11 cellular contexts compared by ENCODE assay signal in the genomic region with DNA sequence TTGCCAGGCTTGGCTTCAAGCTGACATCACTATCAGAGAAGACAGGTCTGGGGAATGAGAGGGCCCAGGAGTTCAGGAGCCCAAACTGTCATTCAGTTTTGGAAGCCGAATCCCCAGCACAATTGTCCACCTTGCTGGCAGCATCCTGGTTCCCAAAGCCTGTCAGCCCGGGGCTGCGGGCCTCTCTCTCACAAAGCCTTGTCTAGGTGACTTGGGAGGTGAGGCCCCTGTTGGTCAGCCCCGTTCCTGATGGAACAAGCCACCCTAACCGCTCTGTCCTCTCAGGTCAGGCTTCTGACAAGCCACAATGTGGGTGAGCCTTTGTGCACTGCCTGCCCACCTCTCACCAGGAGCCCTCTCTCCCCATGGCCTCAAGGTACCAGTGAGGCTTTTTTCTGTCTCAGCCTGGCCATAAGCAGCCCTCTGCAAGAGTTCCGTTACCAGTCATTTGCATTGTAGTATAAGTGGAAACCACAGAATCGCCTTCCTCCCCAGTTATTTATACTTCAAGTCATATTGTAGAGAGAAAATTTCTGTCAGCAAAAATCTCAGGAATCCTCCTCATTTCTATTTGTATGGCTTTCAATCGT.
DNase-seq lines count a peak whose midpoint lies in the region; ATAC-seq lines count a peak whose summit lies in the region.
"Had no signal": no experiment of that assay in that cellular context is flagged by ENCODE, and none has a peak within 500 bp of the region (broad histone marks: within the 10 kb centered on the region; RNA-seq: fewer than 3 reads in every experiment).

No MANE protein-coding gene starts in this region.

- ATAC-seq in GM18873 (IDR thresholded peaks at IDR 0.05; ENCODE audit: low FRiP score, unreplicated experiment) = peak; percentile 63
- ATAC-seq in GM21529 (IDR thresholded peaks at IDR 0.05; ENCODE audit: unreplicated experiment) = peak; percentile 84
- ATAC-seq in HG03095 (IDR thresholded peaks at IDR 0.05; ENCODE audit: unreplicated experiment) = peak; percentile 61
- no peak for ATAC-seq in right cardiac atrium
- ATAC-seq: Right ventricle myocardium inferior had no signal

- H3K27me3 ChIP-seq in right cardiac atrium (ENCODE audit: control insufficient read depth, insufficient read depth) = no peaks in the 10 kb centered on the region

- no peak overlapping the region for H3K27ac ChIP-seq in right cardiac atrium (ENCODE audit: low read length)

- DNase-seq in islet precursor cell (peak; percentile 35), NCI-H1105 treated with DMSO at 0.1 percent for 48 hours (lab: John Stamatoyannopoulos, UW) (no peak), right cardiac atrium (no peak), G401 (ENCODE audit: low spot score) (no peak)
- DNase-seq: Kasumi-1, NCI-H226 had no signal

- in situ Hi-C loops in G401 (cut with HindIII; ENCODE audit: low sequenced_read_pairs) = no loop called here

- peaks cover 2% of the 10 kb centered on the region for H3K9me3 ChIP-seq in right cardiac atrium (ENCODE audit: control insufficient read depth, low read length)

- intact Hi-C loops in right cardiac atrium (cut with DNase I) = no loop called here

- no peaks in the 10 kb centered on the region for H3K4me1 ChIP-seq in right cardiac atrium (ENCODE audit: control insufficient read depth, insufficient read depth, low read length)

- H3K4me3 ChIP-seq in right cardiac atrium (ENCODE audit: low read length) = no peak overlapping the region
- H3K4me3 ChIP-seq: lung had no signal

- WGBS in right cardiac atrium = 93% methylated on average over 8 of the region's 8 CpGs

Comparison
In these comparisons a context has a peak if more than half of its experiments do, and no peak if none do; other contexts are left out.
1. ATAC-seq: peak in GM18873 (single experiment), GM21529 (single experiment) and HG03095 (single experiment); none in right cardiac atrium (0 of 2).